8 cellular contexts compared by ENCODE assay signal in the genomic region with DNA sequence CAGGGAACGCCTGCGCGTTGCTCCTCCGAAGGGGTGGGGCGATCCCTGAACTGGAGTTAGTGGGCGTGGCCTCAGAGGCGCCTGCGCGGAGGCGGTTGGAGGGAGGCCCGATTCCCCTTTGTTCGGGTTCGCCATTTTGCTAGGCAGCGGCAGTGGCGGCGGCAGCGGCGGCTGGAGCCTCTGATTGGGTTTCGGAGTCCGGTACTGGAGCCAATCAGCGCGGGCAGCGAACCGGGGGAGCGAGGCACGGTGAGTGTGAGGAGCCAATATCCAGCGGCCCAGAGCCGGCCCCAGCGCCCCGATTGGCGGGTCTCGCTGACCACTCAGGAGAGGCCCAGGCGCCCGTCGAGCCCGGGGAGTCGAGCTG. TPM values are rescaled to one million over a fixed set of nuclear protein-coding genes. Genes with fewer than 3 reads are reported as not detected.
DNase-seq lines count a peak whose midpoint lies in the region; ATAC-seq and TF ChIP-seq lines count a peak whose summit lies in the region.

A gene (plus strand): TSS at position 139 of the 367 bp plus-strand sequence. CDS start 6,116 bp downstream, outside the sequence.

- H3K27ac Mint-ChIP-seq in activated naive CD8-positive, alpha-beta T cell: peak within 1 kb of the TSS; percentile 98

- peaks cover 5% of the 10 kb centered on the region for H3K36me3 Mint-ChIP-seq in activated naive CD8-positive, alpha-beta T cell

- H3K27ac ChIP-seq in 22Rv1: peak within 1 kb of the TSS; percentile 99
- peak within 1 kb of the TSS; percentile 99 for H3K27ac ChIP-seq in parathyroid adenoma

- no peaks in the 10 kb centered on the region for H3K27me3 ChIP-seq in parathyroid adenoma (ENCODE audit: control insufficient read depth, insufficient read depth, low read length)

- ATAC-seq in GM18517 (IDR thresholded peaks at IDR 0.05; ENCODE audit: unreplicated experiment): peak; percentile 63
- ATAC-seq in HG02973 (IDR thresholded peaks at IDR 0.05; ENCODE audit: unreplicated experiment): peak; percentile 52
- peak; percentile 81 for ATAC-seq in Right ventricle myocardium superior (ENCODE audit: poor library complexity)

- H3K36me3 ChIP-seq in parathyroid adenoma (ENCODE audit: control insufficient read depth, insufficient read depth, low read length): no peaks in the 10 kb centered on the region

- peak within 1 kb of the TSS; percentile 97 for H3K9ac ChIP-seq in parathyroid adenoma

- no peaks in the 10 kb centered on the region for H3K9me3 ChIP-seq in parathyroid adenoma (ENCODE audit: control insufficient read depth, low read length)

- no peaks in the 10 kb centered on the region for H3K9me3 Mint-ChIP-seq in activated naive CD8-positive, alpha-beta T cell (ENCODE audit: low read depth)

- no peak for TF ChIP-seq CTCF in 22Rv1 (IDR thresholded peaks at IDR 0.05)
- no peak for TF ChIP-seq CTCF in parathyroid adenoma (IDR thresholded peaks at IDR 0.05)

- DNase-seq in OCI-M1 (lab: John Stamatoyannopoulos, UW) (peak; percentile 100), Right ventricle myocardium superior (peak; percentile 100), NCI-H2107 (lab: John Stamatoyannopoulos, UW) (no peak)

- H3K4me1 Mint-ChIP-seq in activated naive CD8-positive, alpha-beta T cell (ENCODE audit: low read depth): peaks cover 51% of the 10 kb centered on the region

- no peaks in the 10 kb centered on the region for H3K27me3 Mint-ChIP-seq in activated naive CD8-positive, alpha-beta T cell

- H3K4me2 ChIP-seq in parathyroid adenoma (ENCODE audit: low read length): peak within 1 kb of the TSS; percentile 91

- intact Hi-C loops in Right ventricle myocardium superior (cut with DNase I): no loop called here

- peaks cover 8% of the 10 kb centered on the region for H3K79me2 ChIP-seq in parathyroid adenoma

- H2AFZ ChIP-seq in parathyroid adenoma: peak within 1 kb of the TSS; percentile 91

- H3K4me1 ChIP-seq in parathyroid adenoma: peaks cover 11% of the 10 kb centered on the region

- H3K4me3 Mint-ChIP-seq in activated naive CD8-positive, alpha-beta T cell: peak within 1 kb of the TSS; percentile 99

- peak within 1 kb of the TSS; percentile 93 for H3K4me3 ChIP-seq in parathyroid adenoma (ENCODE audit: low read depth, low read length)

RNA-seq across cellular contexts. Expression of the gene that starts here (rescaled TPM):
- total RNA-seq in Right ventricle myocardium superior: 9.5 TPM
